7 cellular contexts compared by ENCODE assay signal in the genomic region with DNA sequence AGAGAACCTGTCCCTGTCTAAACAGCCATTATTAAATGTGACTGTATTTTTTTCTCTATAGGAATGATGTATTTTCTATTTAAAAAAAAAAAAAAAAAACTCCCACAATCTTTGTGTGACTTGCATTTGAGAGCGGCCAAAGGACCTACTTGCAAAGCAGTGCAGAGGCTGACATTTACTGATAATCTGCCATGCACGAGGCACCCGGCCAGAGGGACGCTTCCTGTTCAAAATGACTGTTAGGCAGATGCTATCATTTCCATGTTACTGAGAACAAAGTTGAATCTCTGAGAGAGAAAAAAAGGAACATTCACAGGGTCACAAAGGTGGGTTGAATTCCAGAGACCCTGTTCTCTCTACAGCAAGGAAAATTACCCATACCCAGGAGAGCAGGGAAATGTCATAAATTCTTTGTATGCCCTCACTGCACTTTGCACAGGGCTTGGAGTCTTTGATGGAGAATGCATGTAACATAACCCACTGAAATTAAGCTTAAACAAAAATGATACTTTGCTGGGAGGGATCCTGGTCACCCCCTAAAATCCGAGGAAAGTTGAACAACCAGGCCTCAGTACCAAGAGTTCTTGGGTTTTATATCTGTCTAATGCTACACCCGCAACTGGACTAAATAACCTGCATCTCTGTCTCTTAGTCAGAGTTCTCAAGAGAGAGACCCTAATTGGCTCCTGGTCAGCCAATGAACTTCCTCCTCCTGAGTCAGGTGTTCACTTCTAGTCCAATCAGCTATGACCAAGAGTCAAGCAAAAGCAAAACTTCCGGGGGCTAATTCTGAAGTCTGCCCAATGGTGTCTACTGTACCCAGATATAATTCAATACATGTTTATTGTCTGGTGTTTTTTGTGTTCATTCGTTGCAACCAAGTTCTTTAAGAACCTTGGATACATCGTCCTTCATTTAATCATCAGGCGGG.
DNase-seq lines count a peak whose midpoint lies in the region; ATAC-seq and TF ChIP-seq lines count a peak whose summit lies in the region.

No MANE protein-coding gene starts in this region.

- no peaks in the 10 kb centered on the region for H3K36me3 ChIP-seq in PC-3 (ENCODE audit: low read depth, low read length)
- H3K36me3 ChIP-seq in prostate gland, result no peaks in the 10 kb centered on the region
- H3K36me3 ChIP-seq in CD8-positive, alpha-beta T cell (ENCODE audit: insufficient read depth, low read length), result no peaks in the 10 kb centered on the region

- no peaks in the 10 kb centered on the region for H3K36me3 Mint-ChIP-seq in CD8-positive, alpha-beta T cell

- H3K4me3 Mint-ChIP-seq in CD8-positive, alpha-beta T cell, result no peak overlapping the region

- no peak overlapping the region for H3K27ac Mint-ChIP-seq in CD8-positive, alpha-beta T cell

- no peaks in the 10 kb centered on the region for H3K27me3 ChIP-seq in PC-3 (ENCODE audit: low read length)
- H3K27me3 ChIP-seq in prostate gland (replicated peaks; ENCODE audit: insufficient read depth), result no peaks in the 10 kb centered on the region
- peaks cover 4% of the 10 kb centered on the region for H3K27me3 ChIP-seq in CD8-positive, alpha-beta T cell (ENCODE audit: insufficient read depth, low read length)

- H3F3A ChIP-seq in PC-3 (ENCODE audit: low read length, unreplicated experiment), result no peaks in the 10 kb centered on the region

- peaks cover 12% of the 10 kb centered on the region; the same call in 1 of the 2 replicates for H3K4me1 ChIP-seq in PC-3 (ENCODE audit: insufficient read depth, low read length)
- H3K4me1 ChIP-seq in prostate gland (replicated peaks), result no peaks in the 10 kb centered on the region
- H3K4me1 ChIP-seq in CD8-positive, alpha-beta T cell (ENCODE audit: insufficient read depth, low read length), result no peaks in the 10 kb centered on the region

- no peaks in the 10 kb centered on the region for H4K20me1 ChIP-seq in PC-3 (ENCODE audit: low read length)

- H3K4me1 Mint-ChIP-seq in CD8-positive, alpha-beta T cell (ENCODE audit: low read depth), result peaks cover 10% of the 10 kb centered on the region

- H3K4me2 ChIP-seq in PC-3 (ENCODE audit: low read length), result 0 out of 2 replicates have a peak overlapping the region, but pooled peaks have one; percentile 12

- no peak overlapping the region for H3K4me3 ChIP-seq in PC-3 (ENCODE audit: low read length)
- H3K4me3 ChIP-seq in fibroblast of pulmonary artery (replicated peaks; ENCODE audit: low read depth, low read length), result no peak overlapping the region
- no peak overlapping the region for H3K4me3 ChIP-seq in prostate gland
- no peak overlapping the region for H3K4me3 ChIP-seq in CD8-positive, alpha-beta T cell (ENCODE audit: low read depth, low read length)

- POLR2A ChIA-PET in PC-3 (lab: Charles Lee; ENCODE audit: unreplicated experiment), result no interaction called here
- POLR2A ChIA-PET in CD8-positive, alpha-beta T cell (lab: Charles Lee), result no interaction called here

- intact Hi-C loops in PC-3 (cut with micrococcal nuclease) (loop anchor here (1.0 to 10.0 kb wide), 4 partner anchors 44 to 379 kb away; a partner anchor contains a TSS), prostate gland (cut with DNase I) (loop anchor here (1.0 to 10.0 kb wide), 2 partner anchors 129 to 311 kb away; no protein-coding TSS in a partner anchor)
- intact Hi-C loops in CD8-positive, alpha-beta T cell (cut with DNase I, micrococcal nuclease), result loop anchor here (1.0 to 2.0 kb wide), 6 partner anchors 45 to 759 kb away; no protein-coding TSS in a partner anchor

- CTCF ChIA-PET in PC-3 (lab: Charles Lee), result interaction anchor here (0.5 to 1.0 kb wide), 5 partner anchors 45 to 396 kb away, joined by 3 to 6 read pairs (median 4); no protein-coding TSS in a partner anchor
- CTCF ChIA-PET in CD8-positive, alpha-beta T cell (lab: Charles Lee), result interaction anchor here (0.6 to 7.9 kb wide), 51 partner anchors 9 to 389 kb away, joined by 3 to 159 read pairs (median 4); no protein-coding TSS in a partner anchor

- ATAC-seq in HG02610 (IDR thresholded peaks at IDR 0.05; ENCODE audit: unreplicated experiment) (peak; percentile 39), PC-3 (peak; percentile 31; the same call in 1 of the 2 replicates), GM21717 (IDR thresholded peaks at IDR 0.05; ENCODE audit: unreplicated experiment) (no peak), GM19467 (IDR thresholded peaks at IDR 0.05; ENCODE audit: unreplicated experiment) (no peak)
- ATAC-seq in CD8-positive, alpha-beta T cell, result no peak

- H3K9ac ChIP-seq in PC-3 (ENCODE audit: low read length), result no peak overlapping the region

- peaks cover 36% of the 10 kb centered on the region for H3K27me3 Mint-ChIP-seq in CD8-positive, alpha-beta T cell (ENCODE audit: low read depth)

- no peak for TF ChIP-seq POLR2A in prostate gland (IDR thresholded peaks at IDR 0.05)

- no peaks in the 10 kb centered on the region for H3K79me2 ChIP-seq in PC-3 (ENCODE audit: low read length)

- TF ChIP-seq CTCF in PC-3 (conservative IDR thresholded peaks at IDR 0.05; ENCODE audit: low read depth, low read length) (no peak), fibroblast of pulmonary artery (IDR thresholded peaks at IDR 0.05; ENCODE audit: low read length, missing control alignments) (no peak), prostate gland (IDR thresholded peaks at IDR 0.05) (no peak)
- no peak for TF ChIP-seq CTCF in CD8-positive, alpha-beta T cell (IDR thresholded peaks at IDR 0.05)

- BruUV-seq in PC-3 (replicated peaks; lab: Mats Ljungman, UMichigan), result no TSS peak

- 54% methylated on average over 10 of the region's 10 CpGs for WGBS in prostate gland

- peak overlapping the region; percentile 5; the same call in 1 of the 2 replicates for H2AFZ ChIP-seq in PC-3 (ENCODE audit: low read length)

- peak; percentile 36 for DNase-seq in PC-3
- peak; percentile 37 for DNase-seq in fibroblast of pulmonary artery (ENCODE audit: low read depth)
- peak; percentile 70 for DNase-seq in prostate gland (ENCODE audit: low spot score)
- no peak for DNase-seq in CD8-positive, alpha-beta T cell

- H3K27ac ChIP-seq in PC-3 (ENCODE audit: low read length), result no peak overlapping the region
- peak overlapping the region in 1 of 2 donors; percentile 1 for H3K27ac ChIP-seq in prostate gland
- H3K27ac ChIP-seq in CD8-positive, alpha-beta T cell (ENCODE audit: low read depth, low read length), result no peak overlapping the region

- H3K9me2 ChIP-seq in PC-3 (replicated peaks; ENCODE audit: low read length), result no peaks in the 10 kb centered on the region

- H3K9me3 Mint-ChIP-seq in CD8-positive, alpha-beta T cell, result no peaks in the 10 kb centered on the region

- H3K9me3 ChIP-seq in PC-3 (ENCODE audit: low read length) (no peaks in the 10 kb centered on the region), prostate gland (no peaks in the 10 kb centered on the region)
- H3K9me3 ChIP-seq in CD8-positive, alpha-beta T cell (ENCODE audit: low read length), result no peaks in the 10 kb centered on the region

Comparison
In these comparisons a context has a peak if more than half of its experiments do, and no peak if none do; other contexts are left out.
1. ATAC-seq: peak in HG02610 (single experiment) and PC-3 (single experiment); none in GM21717 (single experiment), GM19467 (single experiment) and CD8-positive, alpha-beta T cell (single experiment).
2. DNase-seq: peak in PC-3 (single experiment), fibroblast of pulmonary artery (single experiment) and prostate gland (single experiment); none in CD8-positive, alpha-beta T cell (0 of 7).